ENCODE assay signal across 14 cellular contexts in the genomic region with DNA sequence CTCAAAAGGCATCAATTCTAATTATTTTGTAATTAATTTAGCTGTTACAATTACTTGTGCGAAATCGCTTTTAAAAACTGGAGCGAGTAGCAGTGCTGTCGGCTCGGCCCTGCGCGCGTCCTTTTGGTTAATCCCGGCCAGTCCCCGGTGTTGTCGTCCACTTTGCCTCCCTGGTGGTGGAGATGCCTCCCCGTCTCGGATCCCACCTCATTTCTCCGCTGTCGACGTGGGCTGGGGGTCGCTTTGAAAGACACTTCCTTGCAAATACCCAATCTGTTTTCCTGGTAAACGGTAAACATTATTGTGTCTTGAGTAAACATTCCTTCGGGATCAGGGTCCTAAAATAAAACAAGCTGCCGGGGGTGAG. TPM values are rescaled to one million over a fixed set of nuclear protein-coding genes. Genes with fewer than 3 reads are reported as not detected.
A peak's percentile ranks its signal among the peaks of the same experiment; 100 is the strongest.
DNase-seq lines count a peak whose midpoint lies in the region; ATAC-seq, FAIRE-seq and TF ChIP-seq lines count a peak whose summit lies in the region.
"Had no signal": no experiment of that assay in that cellular context is flagged by ENCODE, and none has a peak within 500 bp of the region (broad histone marks: within the 10 kb centered on the region; RNA-seq: fewer than 3 reads in every experiment).

No MANE protein-coding gene starts in this region.

- TF ChIP-seq CTCF in CD4-positive, alpha-beta T cell (IDR thresholded peaks at IDR 0.05): no peak

- peaks cover 84% of the 10 kb centered on the region for H3K27me3 Mint-ChIP-seq in CD4-positive, alpha-beta T cell
- peaks cover 76% of the 10 kb centered on the region for H3K27me3 Mint-ChIP-seq in activated T-helper 1 cell treated with anti-CD3 and anti-CD28 coated beads, Interleukin-12 subunit alpha, Interleukin-12 subunit beta, Interleukin-2, Interleukin-4 antibody, amounts not matched to agents 30 ng/mL and 10 ng/mL and 1 ng/mL, durations not matched to agents 14 hours and 24 hours and 36 hours (ENCODE audit: insufficient read depth)

- no peak overlapping the region for H3K4me3 ChIP-seq in mesendoderm (ENCODE audit: low read length)
- H3K4me3 ChIP-seq: breast epithelium, left lung had no signal

- no peak overlapping the region for H2BK15ac ChIP-seq in mesendoderm (replicated peaks; ENCODE audit: low read depth)

- no peak overlapping the region for H2AK5ac ChIP-seq in mesendoderm (ENCODE audit: low read length)

- H3K4me1 Mint-ChIP-seq in CD4-positive, alpha-beta T cell (ENCODE audit: low read depth): peaks cover 41% of the 10 kb centered on the region
- H3K4me1 Mint-ChIP-seq in activated T-helper 1 cell treated with anti-CD3 and anti-CD28 coated beads, Interleukin-12 subunit alpha, Interleukin-12 subunit beta, Interleukin-2, Interleukin-4 antibody, amounts not matched to agents 30 ng/mL and 10 ng/mL and 1 ng/mL, durations not matched to agents 14 hours and 24 hours and 36 hours (ENCODE audit: low read depth): peaks cover 26% of the 10 kb centered on the region

- H3K4me2 ChIP-seq in mesendoderm (ENCODE audit: low read length): no peak overlapping the region

- FAIRE-seq in H54 (lab: Jason Lieb, UNC): no peak

- H3K9me3 ChIP-seq in CD4-positive, alpha-beta T cell (ENCODE audit: control insufficient read depth, low read length): peaks cover 30% of the 10 kb centered on the region
- H3K9me3 ChIP-seq: breast epithelium, left lung had no signal

- H3K9me3 Mint-ChIP-seq in CD4-positive, alpha-beta T cell: peaks cover 3% of the 10 kb centered on the region
- peaks cover 5% of the 10 kb centered on the region for H3K9me3 Mint-ChIP-seq in activated T-helper 1 cell treated with anti-CD3 and anti-CD28 coated beads, Interleukin-12 subunit alpha, Interleukin-12 subunit beta, Interleukin-2, Interleukin-4 antibody, amounts not matched to agents 30 ng/mL and 10 ng/mL and 1 ng/mL, durations not matched to agents 14 hours and 24 hours and 36 hours

- H3K4me1 ChIP-seq in mesendoderm (ENCODE audit: control insufficient read depth, low read depth, low read length): no peaks in the 10 kb centered on the region
- H3K4me1 ChIP-seq: breast epithelium had no signal

- H3K79me1 ChIP-seq in mesendoderm (ENCODE audit: low read length): no peaks in the 10 kb centered on the region

- no peaks in the 10 kb centered on the region for H3K79me2 ChIP-seq in mesendoderm (ENCODE audit: control insufficient read depth, insufficient read depth, low read length)

- H3K36me3 Mint-ChIP-seq in CD4-positive, alpha-beta T cell (ENCODE audit: low read depth): peaks cover 12% of the 10 kb centered on the region
- peaks cover 8% of the 10 kb centered on the region for H3K36me3 Mint-ChIP-seq in activated T-helper 1 cell treated with anti-CD3 and anti-CD28 coated beads, Interleukin-12 subunit alpha, Interleukin-12 subunit beta, Interleukin-2, Interleukin-4 antibody, amounts not matched to agents 30 ng/mL and 10 ng/mL and 1 ng/mL, durations not matched to agents 14 hours and 24 hours and 36 hours (ENCODE audit: low read depth)

- no peak overlapping the region for H3K27ac ChIP-seq in CD4-positive, alpha-beta T cell (ENCODE audit: low read depth, low read length)
- no peak overlapping the region for H3K27ac ChIP-seq in mesendoderm (ENCODE audit: low read depth, low read length)
- H3K27ac ChIP-seq: breast epithelium, left lung had no signal

- intact Hi-C loops in CD4-positive, alpha-beta T cell (cut with DNase I, micrococcal nuclease): loop anchor here (1.0 to 5.0 kb wide), 2 partner anchors 8 to 196 kb away; partner anchors contain the start of genes EFCAB7 (in 1 of the 2) and ITGB3BP (in 1 of the 2)
- intact Hi-C loops in activated T-helper 1 cell treated with anti-CD3 and anti-CD28 coated beads, Interleukin-12 subunit alpha, Interleukin-12 subunit beta, Interleukin-2, Interleukin-4 antibody, amounts not matched to agents 30 ng/mL and 10 ng/mL and 1 ng/mL, durations not matched to agents 14 hours and 24 hours and 36 hours (cut with micrococcal nuclease): loop anchor here (5.0 kb wide), 2 partner anchors 196 to 921 kb away; partner anchors contain the start of genes EFCAB7 and ITGB3BP

- H3K56ac ChIP-seq in mesendoderm (ENCODE audit: low read length): no peak overlapping the region

- H4K5ac ChIP-seq in mesendoderm (ENCODE audit: low read length): no peak overlapping the region

- H3K27ac Mint-ChIP-seq in CD4-positive, alpha-beta T cell: peak overlapping the region; percentile 42
- peak overlapping the region; percentile 69 for H3K27ac Mint-ChIP-seq in activated T-helper 1 cell treated with anti-CD3 and anti-CD28 coated beads, Interleukin-12 subunit alpha, Interleukin-12 subunit beta, Interleukin-2, Interleukin-4 antibody, amounts not matched to agents 30 ng/mL and 10 ng/mL and 1 ng/mL, durations not matched to agents 14 hours and 24 hours and 36 hours
- H3K27ac Mint-ChIP-seq: activated B cell treated with CpG ODN at 0.5 μM for 24 hours had no signal

- H4K8ac ChIP-seq in mesendoderm (ENCODE audit: low read depth, low read length): no peak overlapping the region

- POLR2A ChIA-PET in CD4-positive, alpha-beta T cell (lab: Charles Lee): interaction anchor here (0.7 kb wide), 1 partner anchor 889 kb away, joined by 3 read pairs; the partner anchor contains the start of gene USP1

- no peak overlapping the region for H3K23ac ChIP-seq in mesendoderm (ENCODE audit: low read length)

- peak overlapping the region; percentile 59 for H3K4me3 Mint-ChIP-seq in CD4-positive, alpha-beta T cell
- peak overlapping the region; percentile 1 for H3K4me3 Mint-ChIP-seq in activated T-helper 1 cell treated with anti-CD3 and anti-CD28 coated beads, Interleukin-12 subunit alpha, Interleukin-12 subunit beta, Interleukin-2, Interleukin-4 antibody, amounts not matched to agents 30 ng/mL and 10 ng/mL and 1 ng/mL, durations not matched to agents 14 hours and 24 hours and 36 hours

- H3K36me3 ChIP-seq in mesendoderm (ENCODE audit: control insufficient read depth, insufficient read depth, low read length): no peaks in the 10 kb centered on the region
- H3K36me3 ChIP-seq: breast epithelium, left lung had no signal

- H2BK5ac ChIP-seq in mesendoderm (ENCODE audit: low read length): no peak overlapping the region

- WGBS in mesendoderm (ENCODE audit: extremely low coverage, insufficient coverage, low lambda C conversion rate): no CpG with 5 or more reads among the region's 20 CpGs

- TF ChIP-seq POLR2A in H54 (IDR thresholded peaks at IDR 0.05; ENCODE audit: low read depth, low read length): no peak

- CTCF ChIA-PET in CD4-positive, alpha-beta T cell (lab: Charles Lee): interaction anchor here (1.8 kb wide), 1 partner anchor 9 kb away, joined by 4 read pairs; no protein-coding TSS in a partner anchor

- no peak overlapping the region for H3K4ac ChIP-seq in mesendoderm (ENCODE audit: low read depth, low read length)

- ATAC-seq in CD4-positive, alpha-beta T cell (ENCODE audit: poor library complexity): no peak
- ATAC-seq in GM19467 (IDR thresholded peaks at IDR 0.05; ENCODE audit: unreplicated experiment): no peak
- ATAC-seq: left lung had no signal

- H2BK120ac ChIP-seq in mesendoderm (ENCODE audit: low read depth, low read length): no peak overlapping the region

- peaks cover 94% of the 10 kb centered on the region for H3K27me3 ChIP-seq in CD4-positive, alpha-beta T cell (ENCODE audit: control insufficient read depth, insufficient read depth, low read length)
- peaks cover 60% of the 10 kb centered on the region for H3K27me3 ChIP-seq in mesendoderm (ENCODE audit: insufficient read depth, low read length, poor library complexity)

- H3K18ac ChIP-seq in mesendoderm (ENCODE audit: low read length): no peak overlapping the region

- no peak overlapping the region for H3K9ac ChIP-seq in mesendoderm (ENCODE audit: low read length)

- DNase-seq in CD4-positive, alpha-beta T cell: no peak
- DNase-seq in ELF-1 (ENCODE audit: low read depth, low spot score) (peak; percentile 46), mesendoderm (peak; percentile 70), H54 (ENCODE audit: insufficient read length, low spot score) (no peak)
- DNase-seq in activated T-helper 1 cell treated with anti-CD3 and anti-CD28 coated beads, Interleukin-12 subunit alpha, Interleukin-12 subunit beta, Interleukin-2, Interleukin-4 antibody, amounts not matched to agents 30 ng/mL and 10 ng/mL and 1 ng/mL, durations not matched to agents 14 hours and 24 hours and 36 hours (ENCODE audit: low spot score): no peak
- DNase-seq in activated effector memory CD4-positive, alpha-beta T cell treated with Interleukin-2 at 50 U/mL for 16 hours: no peak
- DNase-seq: activated B cell treated with CpG ODN at 0.5 μM for 24 hours, HCEC 1CT, left lung, MV-4-11, NCI-H226 had no signal

RNA-seq across cellular contexts. Expression of gene FOXD3, which starts 3.7 kb away (rescaled TPM):
- total RNA-seq in CD4-positive, alpha-beta T cell: not detected
- total RNA-seq in activated T-helper 1 cell treated with anti-CD3 and anti-CD28 coated beads, Interleukin-12 subunit alpha, Interleukin-12 subunit beta, Interleukin-2, Interleukin-4 antibody, amounts not matched to agents 30 ng/mL and 10 ng/mL and 1 ng/mL, durations not matched to agents 14 hours and 24 hours and 36 hours: not detected in 2 replicates
- polyA plus RNA-seq in mesendoderm (2013, experiment 1 of 2): 2.7 TPM
- 3.4 TPM for polyA plus RNA-seq in mesendoderm (2013, experiment 2 of 2)
- total RNA-seq: activated B cell treated with CpG ODN at 0.5 μM for 24 hours, breast epithelium, G401, left lung had no signal

RNA-seq across cellular contexts. Expression of gene ALG6, which starts 41.3 kb away (rescaled TPM):
- total RNA-seq in CD4-positive, alpha-beta T cell: 10 to 100 TPM; 10.6 to 11.2 TPM
- total RNA-seq in activated T-helper 1 cell treated with anti-CD3 and anti-CD28 coated beads, Interleukin-12 subunit alpha, Interleukin-12 subunit beta, Interleukin-2, Interleukin-4 antibody, amounts not matched to agents 30 ng/mL and 10 ng/mL and 1 ng/mL, durations not matched to agents 14 hours and 24 hours and 36 hours: 25.8 and 26.9 TPM in 2 replicates
- polyA plus RNA-seq in mesendoderm (2013, experiment 1 of 2): 11.1 TPM
- 10.5 TPM for polyA plus RNA-seq in mesendoderm (2013, experiment 2 of 2)

Comparison
In these comparisons a context has a peak if more than half of its experiments do, and no peak if none do; other contexts are left out.
1. DNase-seq: peak in ELF-1 (single experiment) and mesendoderm (single experiment); none in CD4-positive, alpha-beta T cell (0 of 10), activated T-helper 1 cell treated with anti-CD3 and anti-CD28 coated beads, Interleukin-12 subunit alpha, Interleukin-12 subunit beta, Interleukin-2, Interleukin-4 antibody, amounts not matched to agents 30 ng/mL and 10 ng/mL and 1 ng/mL, durations not matched to agents 14 hours and 24 hours and 36 hours (single experiment), H54 (single experiment) and activated effector memory CD4-positive, alpha-beta T cell treated with Interleukin-2 at 50 U/mL for 16 hours (single experiment).